ENCODE assay signal across 23 cellular contexts in genomic region chr6:13351271-13351670, GRCh38. TPM values are rescaled to one million over a fixed set of nuclear protein-coding genes. Genes with fewer than 3 reads are reported as not detected.
DNase-seq lines count a peak whose midpoint lies in the region; FAIRE-seq and TF ChIP-seq lines count a peak whose summit lies in the region.
"Had no signal": no experiment of that assay in that cellular context is flagged by ENCODE, and none has a peak within 500 bp of the region (broad histone marks: within the 10 kb centered on the region; RNA-seq: fewer than 3 reads in every experiment).

No MANE protein-coding gene starts in this region.

- peaks cover 2% of the 10 kb centered on the region; the same call in 1 of the 2 replicates for H3K4me1 ChIP-seq in H9 (ENCODE audit: insufficient read depth, low read length)
- H3K4me1 ChIP-seq in neuron (ENCODE audit: insufficient read depth, low read length), result peaks cover 21% of the 10 kb centered on the region

- H3K27ac Mint-ChIP-seq in H9 (peak overlapping the region in 2 of 3 experiments; percentile 9 to 62; a peak in 4 of 7 replicates), brain (peak overlapping the region; percentile 31 to 94 (median 85))
- H3K27ac Mint-ChIP-seq: activated CD8-positive, alpha-beta memory T cell treated with anti-CD3 and anti-CD28 coated beads, Interleukin-2, amount 10 ng/mL, durations not matched to agents 7 days and 5 days; activated naive CD8-positive, alpha-beta T cell treated with anti-CD3 and anti-CD28 coated beads for 36 hours had no signal

- H4K20me1 ChIP-seq in H9 (ENCODE audit: control insufficient read depth, insufficient read depth, insufficient read length), result no peaks in the 10 kb centered on the region

- no peak overlapping the region for H3K18ac ChIP-seq in H9 (ENCODE audit: insufficient read length, low read depth, low read length)

- H3K4me2 ChIP-seq in H9 (ENCODE audit: insufficient read depth, insufficient read length, low read length), result no peak overlapping the region
- H3K4me2 ChIP-seq: KMS-11, PC-9 had no signal

- H3K14ac ChIP-seq in H9 (ENCODE audit: insufficient read depth, low read length), result no peak overlapping the region

- H3T11ph ChIP-seq in H9 (ENCODE audit: low read length), result no peak overlapping the region

- no peaks in the 10 kb centered on the region for H3K79me1 ChIP-seq in H9 (ENCODE audit: insufficient read depth, low read depth, low read length, poor library complexity, severe bottlenecking)

- H2BK15ac ChIP-seq in H9 (ENCODE audit: low read depth, low read length), result no peak overlapping the region

- H2AFZ ChIP-seq in H9 (ENCODE audit: low read length) (no peak overlapping the region), neuron (ENCODE audit: low read depth, low read length) (peak overlapping the region; percentile 41)
- H2AFZ ChIP-seq: PC-9 had no signal

- no peak overlapping the region for H2BK12ac ChIP-seq in H9 (ENCODE audit: insufficient read length, low read depth, low read length)

- no peak overlapping the region for H3K27ac ChIP-seq in H9 (ENCODE audit: insufficient read length, low read depth, low read length)
- H3K27ac ChIP-seq: C4-2B, epithelial cell of prostate, KMS-11, PC-9, right atrium auricular region had no signal

- TF ChIP-seq CTCF in H9 (conservative IDR thresholded peaks at IDR 0.05), result no peak
- TF ChIP-seq CTCF in brain (conservative IDR thresholded peaks at IDR 0.05), result no peak
- TF ChIP-seq CTCF in D721Med (IDR thresholded peaks at IDR 0.05; ENCODE audit: insufficient read depth, missing control alignments), result no peak

- H2BK20ac ChIP-seq in H9 (ENCODE audit: low read depth, low read length, poor library complexity, severe bottlenecking), result no peak overlapping the region

- no peak overlapping the region for H4K91ac ChIP-seq in H9 (ENCODE audit: insufficient read length, low read depth, low read length)

- H3K4me3 Mint-ChIP-seq in H9 (no peak overlapping the region), brain (peak overlapping the region in 4 of 5 experiments; percentile 56 to 69 (median 68))
- H3K4me3 Mint-ChIP-seq: activated CD8-positive, alpha-beta memory T cell treated with anti-CD3 and anti-CD28 coated beads, Interleukin-2, amount 10 ng/mL, durations not matched to agents 7 days and 5 days; activated naive CD8-positive, alpha-beta T cell treated with anti-CD3 and anti-CD28 coated beads for 36 hours had no signal

- H3K27me3 ChIP-seq in H9 (ENCODE audit: insufficient read depth, low read length), result no peaks in the 10 kb centered on the region
- H3K27me3 ChIP-seq in neuron (ENCODE audit: insufficient read depth, low read length), result no peaks in the 10 kb centered on the region
- H3K27me3 ChIP-seq: right atrium auricular region had no signal

- no peak overlapping the region for H2BK5ac ChIP-seq in H9 (ENCODE audit: insufficient read length, low read length)

- H3K36me3 ChIP-seq in neuron (ENCODE audit: insufficient read depth, low read length), result no peaks in the 10 kb centered on the region
- H3K36me3 ChIP-seq: right atrium auricular region had no signal

- no peak overlapping the region for H2BK120ac ChIP-seq in H9 (ENCODE audit: low read depth, low read length, poor library complexity, severe bottlenecking)

- no peak overlapping the region for H2AK5ac ChIP-seq in H9 (ENCODE audit: insufficient read length, low read length)

- peak; percentile 38 for DNase-seq in H9
- peak; percentile 38 for DNase-seq in iPS-NIHi7 (ENCODE audit: extremely low spot score)
- DNase-seq in GM19240 (ENCODE audit: insufficient read length, low spot score), result no peak
- DNase-seq in D721Med (ENCODE audit: insufficient read length, low spot score), result no peak
- DNase-seq in D341Med (ENCODE audit: low spot score), result no peak
- DNase-seq in GF-D8 (lab: John Stamatoyannopoulos, UW), result no peak
- DNase-seq: activated CD4-positive, alpha-beta T cell treated with anti-CD3 and anti-CD28 coated beads for 4 hours; activated CD8-positive, alpha-beta memory T cell treated with anti-CD3 and anti-CD28 coated beads, Interleukin-2, amount 10 ng/mL, durations not matched to agents 7 days and 5 days; activated naive CD8-positive, alpha-beta T cell treated with anti-CD3 and anti-CD28 coated beads for 36 hours; dermis blood vessel endothelial cell; foreskin melanocyte; left cardiac atrium; NCI-H187; NCI-H82; PC-9; SIG-M5 had no signal

- H3K23me2 ChIP-seq in H9 (ENCODE audit: insufficient read length, low read depth, low read length, poor library complexity, severe bottlenecking), result no peaks in the 10 kb centered on the region

- H3K9ac ChIP-seq in H9 (ENCODE audit: extremely low read depth, insufficient read length, low read length), result no peak overlapping the region
- H3K9ac ChIP-seq: KMS-11 had no signal

- H3K4me3 ChIP-seq in neuron (ENCODE audit: low read length), result peak overlapping the region; percentile 18
- H3K4me3 ChIP-seq: PC-9, right atrium auricular region had no signal

- H3K56ac ChIP-seq in H9 (ENCODE audit: insufficient read length, low read depth, low read length), result no peak overlapping the region

- no CpG with 5 or more reads among the region's 12 CpGs for WGBS in H9 (ENCODE audit: extremely low coverage, insufficient read length, low lambda C conversion rate)

- no peak for FAIRE-seq in D721Med (lab: Jason Lieb, UNC)
- FAIRE-seq: GM18507 had no signal

- H3K9me3 Mint-ChIP-seq in H9 (peaks cover 2 to 5% of the 10 kb centered on the region in 2 experiments; a peak in 3 of 5 replicates), brain (peaks cover 0 to 3% (median 0%) of the 10 kb centered on the region in 5 experiments)

- no peak overlapping the region for H3K23ac ChIP-seq in H9 (ENCODE audit: insufficient read length, low read depth, low read length)

- H3K36me3 Mint-ChIP-seq in H9 (ENCODE audit: insufficient read depth in 1 of 3, low read depth in 3 of 3), result no peaks in the 10 kb centered on the region; a peak in 1 of 7 replicates
- no peaks in the 10 kb centered on the region for H3K36me3 Mint-ChIP-seq in brain
- H3K36me3 Mint-ChIP-seq: activated CD8-positive, alpha-beta memory T cell treated with anti-CD3 and anti-CD28 coated beads, Interleukin-2, amount 10 ng/mL, durations not matched to agents 7 days and 5 days; activated naive CD8-positive, alpha-beta T cell treated with anti-CD3 and anti-CD28 coated beads for 36 hours had no signal

- H4K5ac ChIP-seq in H9 (ENCODE audit: insufficient read length, low read depth, low read length), result no peak overlapping the region

- H4K8ac ChIP-seq in H9 (replicated peaks; ENCODE audit: insufficient read length, low read depth, low read length), result no peak overlapping the region

- peaks cover 1% of the 10 kb centered on the region; the same call in 1 of the 2 replicates for H3K27me3 Mint-ChIP-seq in H9 (ENCODE audit: low read depth)
- peaks cover 4% of the 10 kb centered on the region for H3K27me3 Mint-ChIP-seq in brain
- H3K27me3 Mint-ChIP-seq: activated naive CD8-positive, alpha-beta T cell treated with anti-CD3 and anti-CD28 coated beads for 36 hours had no signal

- no peaks in the 10 kb centered on the region for H3K79me2 ChIP-seq in H9 (ENCODE audit: insufficient read depth, low read length)

- H3K4me1 Mint-ChIP-seq in H9, result peaks cover 30 to 34% of the 10 kb centered on the region in 2 experiments
- H3K4me1 Mint-ChIP-seq in brain, result peaks cover 43% of the 10 kb centered on the region

- H3K9me3 ChIP-seq in H9 (ENCODE audit: control insufficient read depth, low read depth, low read length) (no peaks in the 10 kb centered on the region), neuron (ENCODE audit: low read length) (no peaks in the 10 kb centered on the region)
- H3K9me3 ChIP-seq: right atrium auricular region had no signal

- no peak overlapping the region for H3K4ac ChIP-seq in H9 (ENCODE audit: low read depth, low read length)

RNA-seq across cellular contexts. Expression of gene TBC1D7, which starts 22.9 kb away (rescaled TPM):
- 33.9 and 36.9 TPM in 2 replicates for total RNA-seq in H9 (2021)
- polyA plus RNA-seq in brain (ENCODE audit: insufficient read depth, low read depth, low replicate concordance), result 39.1 TPM

Comparison
In these comparisons a context has a peak if more than half of its experiments do, and no peak if none do; other contexts are left out.
1. DNase-seq: peak in H9 (single experiment) and iPS-NIHi7 (single experiment); none in GM19240 (single experiment), D721Med (single experiment), D341Med (single experiment) and GF-D8 (single experiment).
2. H3K4me3 Mint-ChIP-seq: peak in brain (4 of 5); none in H9 (0 of 2).